ENCODE assay signal across 9 cellular contexts in the genomic region with DNA sequence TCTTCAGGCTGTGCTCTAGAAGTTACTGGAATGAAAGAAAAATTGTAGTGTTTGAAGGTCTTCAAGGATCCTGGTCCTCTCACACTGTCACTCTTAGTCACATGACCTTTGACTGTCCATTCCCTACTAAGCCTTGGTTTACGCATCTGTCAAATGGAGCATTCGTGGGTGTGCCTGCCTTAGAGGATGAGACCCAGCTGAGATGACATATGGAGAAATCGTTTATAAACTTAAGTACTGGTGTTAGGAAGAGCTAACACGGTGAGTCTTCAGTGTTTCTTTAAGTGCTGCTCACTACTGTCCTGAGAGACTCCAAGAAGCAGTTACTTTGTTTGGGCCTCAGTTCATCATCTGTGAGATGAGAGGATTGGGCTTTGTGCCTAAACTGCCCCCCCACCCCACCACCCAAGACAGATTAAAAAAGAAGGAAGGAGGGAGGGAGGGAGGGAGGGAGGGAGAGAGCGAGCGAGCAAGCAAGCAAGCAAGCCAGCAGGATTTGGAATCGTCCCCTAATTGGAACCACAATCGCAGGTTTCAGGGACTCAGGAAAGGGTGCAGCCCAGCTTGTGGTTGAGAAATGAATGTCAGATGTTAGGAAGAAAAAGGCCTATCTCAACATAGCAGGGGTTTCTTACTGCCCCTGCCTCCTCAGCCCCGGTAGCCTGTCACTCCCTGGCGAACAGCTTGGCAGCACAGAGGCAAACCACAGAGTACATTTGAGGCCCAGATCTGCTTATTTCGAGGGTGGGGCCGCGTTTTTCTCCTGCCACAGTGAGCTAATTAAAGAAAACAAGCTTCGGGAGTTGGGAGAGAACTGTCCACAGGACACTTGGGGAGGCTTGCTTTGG. TPM values are rescaled to one million over a fixed set of nuclear protein-coding genes. Genes with fewer than 3 reads are reported as not detected.
A peak's percentile ranks its signal among the peaks of the same experiment; 100 is the strongest.
DNase-seq lines count a peak whose midpoint lies in the region; ATAC-seq, FAIRE-seq and TF ChIP-seq lines count a peak whose summit lies in the region.
"Had no signal": no experiment of that assay in that cellular context is flagged by ENCODE, and none has a peak within 500 bp of the region (broad histone marks: within the 10 kb centered on the region; RNA-seq: fewer than 3 reads in every experiment).

No MANE protein-coding gene starts in this region.

- H3K27ac ChIP-seq in foreskin keratinocyte (peak overlapping the region; percentile 64), small intestine (ENCODE audit: low read depth in 1 of 2, low read length in 1 of 2) (peak overlapping the region; percentile 71 to 82)
- H3K27ac ChIP-seq: parathyroid adenoma had no signal

- no peaks in the 10 kb centered on the region for H3K27me3 ChIP-seq in foreskin keratinocyte
- no peaks in the 10 kb centered on the region for H3K27me3 ChIP-seq in small intestine (ENCODE audit: control insufficient read depth in 2 of 2, insufficient read depth in 2 of 2, low read length in 2 of 2)

- no peak for FAIRE-seq in small intestine (lab: Jason Lieb, UNC)

- H3K36me3 ChIP-seq in small intestine (ENCODE audit: control insufficient read depth in 2 of 2, insufficient read depth in 2 of 2, low read length in 2 of 2) = peaks cover 0 to 3% of the 10 kb centered on the region in 2 donors

- H3K4me3 ChIP-seq in small intestine (ENCODE audit: low read depth in 1 of 2, low read length in 2 of 2) = no peak overlapping the region

- 39 to 64% (median 56%) methylated on average over 14 of the region's 14 CpGs for WGBS in small intestine, 3 donors

- H3K4me1 ChIP-seq in foreskin keratinocyte (peaks cover 64% of the 10 kb centered on the region), small intestine (ENCODE audit: control insufficient read depth in 2 of 2, insufficient read depth in 1 of 2, low read depth in 1 of 2, low read length in 1 of 2) (peaks cover 2 to 11% of the 10 kb centered on the region in 2 donors)

- ATAC-seq in foreskin keratinocyte (peak; percentile 10), GM19395 (IDR thresholded peaks at IDR 0.05; ENCODE audit: unreplicated experiment) (no peak)

- no peak for TF ChIP-seq CTCF in foreskin keratinocyte (conservative IDR thresholded peaks at IDR 0.05)

- no peaks in the 10 kb centered on the region for H3K9me3 ChIP-seq in small intestine (ENCODE audit: control insufficient read depth, low read depth)

- peak; percentile 70 for DNase-seq in HT-29 (ENCODE audit: low spot score)
- peak; percentile 49 for DNase-seq in activated CD4-positive, alpha-beta T cell treated with anti-CD3 and anti-CD28 coated beads, Interleukin-2, amount 50 U/mL, for 1 hour
- DNase-seq in foreskin keratinocyte = no peak
- no peak for DNase-seq in small intestine
- no peak for DNase-seq in activated CD4-positive, CD25-positive, alpha-beta regulatory T cell treated with anti-CD3 and anti-CD28 coated beads, Interleukin-2, amount 50 U/mL, for 72 hours
- no peak for DNase-seq in NCI-H1694 (lab: John Stamatoyannopoulos, UW)
- DNase-seq in activated CD4-positive, CD25-positive, alpha-beta regulatory T cell (lab: John Stamatoyannopoulos, UW) = no peak

RNA-seq across cellular contexts. Expression of gene SMAD3, which starts 32.7 kb away (rescaled TPM):
- 63.5 and 82.5 TPM in 2 replicates for total RNA-seq in HT-29 (2014; rRNA removed; shearing (Covaris generic))
- 49.9 and 57.4 TPM in 2 replicates for total RNA-seq in foreskin keratinocyte
- polyA plus RNA-seq in foreskin keratinocyte (27.2 and 29.4 TPM in 2 replicates), small intestine (10 to 100 TPM; 11.6 to 17.0 (median 12.1) TPM)

Comparison
In these comparisons a context has a peak if more than half of its experiments do, and no peak if none do; other contexts are left out.
1. DNase-seq: peak in HT-29 (single experiment) and activated CD4-positive, alpha-beta T cell treated with anti-CD3 and anti-CD28 coated beads, Interleukin-2, amount 50 U/mL, for 1 hour (single experiment); none in foreskin keratinocyte (0 of 2), small intestine (single experiment), activated CD4-positive, CD25-positive, alpha-beta regulatory T cell treated with anti-CD3 and anti-CD28 coated beads, Interleukin-2, amount 50 U/mL, for 72 hours (single experiment), NCI-H1694 (single experiment) and activated CD4-positive, CD25-positive, alpha-beta regulatory T cell (0 of 4).